Comparison of ENCODE assay signal across 8 cellular contexts in the genomic region with DNA sequence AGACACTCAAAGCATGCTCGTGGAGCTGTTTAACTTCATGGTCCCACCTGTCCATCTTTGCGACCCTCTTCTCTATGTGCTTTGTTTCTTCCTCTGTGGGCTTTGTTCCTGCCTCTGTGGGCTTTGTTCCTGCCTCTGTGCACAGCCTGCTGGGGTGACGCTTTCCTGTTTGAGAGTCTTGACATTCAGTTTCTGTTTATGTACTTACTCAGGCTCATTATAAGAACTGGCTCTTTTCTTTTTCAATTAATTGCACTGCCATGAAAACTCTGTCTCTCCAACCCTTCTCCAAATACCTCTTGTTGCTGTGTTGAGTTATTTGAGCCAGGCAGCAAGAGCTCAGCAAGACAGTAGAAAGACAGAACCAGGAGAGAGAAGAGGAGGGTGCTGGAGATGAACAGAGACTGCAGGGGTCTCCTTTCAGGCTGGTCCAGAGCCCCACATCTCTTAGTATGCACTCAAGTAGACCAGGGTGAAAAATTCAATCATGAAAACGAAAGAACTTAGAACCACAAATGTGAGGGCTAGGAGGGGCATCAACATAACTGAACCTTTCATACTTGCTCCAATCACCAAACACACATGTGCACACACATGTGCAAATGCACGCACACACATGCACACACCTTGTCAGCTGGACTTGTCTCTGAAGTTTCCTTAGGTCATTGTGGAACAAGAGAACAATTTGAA.
DNase-seq lines count a peak whose midpoint lies in the region; ATAC-seq and TF ChIP-seq lines count a peak whose summit lies in the region.

No MANE protein-coding gene starts in this region.

- no peak for TF ChIP-seq POLR2A in prostate gland (IDR thresholded peaks at IDR 0.05)

- H3K27ac ChIP-seq in prostate gland: peak overlapping the region; percentile 17 to 43

- TF ChIP-seq CTCF in choroid plexus epithelial cell (conservative IDR thresholded peaks at IDR 0.05; ENCODE audit: low read depth, low read length): no peak
- no peak for TF ChIP-seq CTCF in prostate gland (IDR thresholded peaks at IDR 0.05)
- TF ChIP-seq CTCF in Caco-2 (IDR thresholded peaks at IDR 0.05; ENCODE audit: insufficient read depth in 1 of 2, low read depth in 1 of 2, low read length in 1 of 2, severe bottlenecking in 1 of 2, unreplicated experiment in 1 of 2): no peak

- H3K4me1 Mint-ChIP-seq in Caco-2 (ENCODE audit: low read depth, unreplicated experiment): peaks cover 8% of the 10 kb centered on the region

- H3K27ac Mint-ChIP-seq in Caco-2 (ENCODE audit: unreplicated experiment): no peak overlapping the region

- WGBS in prostate gland: 77% methylated on average over 5 of the region's 5 CpGs

- DNase-seq in T-helper 9 cell (peak; percentile 22), choroid plexus epithelial cell (ENCODE audit: low read depth) (peak; percentile 20), prostate gland (ENCODE audit: low spot score) (no peak), Caco-2 (no peak), NCI-H2107 (lab: John Stamatoyannopoulos, UW) (no peak), AG20443 (ENCODE audit: low spot score) (no peak)

- intact Hi-C loops in prostate gland (cut with DNase I): loop anchor here (2.0 to 5.0 kb wide), 2 partner anchors 193 to 483 kb away; no protein-coding TSS in a partner anchor
- intact Hi-C loops in Caco-2 (cut with micrococcal nuclease; ENCODE audit: unreplicated experiment): loop anchor here (1.0 to 5.0 kb wide), 3 partner anchors 83 to 486 kb away; no protein-coding TSS in a partner anchor

- H3K4me3 ChIP-seq in choroid plexus epithelial cell (ENCODE audit: low read depth, low read length): no peak overlapping the region
- H3K4me3 ChIP-seq in prostate gland: no peak overlapping the region
- no peak overlapping the region for H3K4me3 ChIP-seq in Caco-2 (ENCODE audit: low read depth, low read length)

- H3K36me3 Mint-ChIP-seq in Caco-2 (ENCODE audit: insufficient read depth, unreplicated experiment): no peaks in the 10 kb centered on the region

- no TSS peak for BruUV-seq in Caco-2 (replicated peaks; lab: Mats Ljungman, UMichigan)

- H3K9me3 Mint-ChIP-seq in Caco-2 (ENCODE audit: unreplicated experiment): no peaks in the 10 kb centered on the region

- H3K4me3 Mint-ChIP-seq in Caco-2 (ENCODE audit: unreplicated experiment): no peak overlapping the region

- H3K27me3 ChIP-seq in prostate gland (replicated peaks; ENCODE audit: insufficient read depth) (no peaks in the 10 kb centered on the region), Caco-2 (replicated peaks; ENCODE audit: control insufficient read depth, insufficient read depth, low read length) (no peaks in the 10 kb centered on the region)

- CTCF ChIA-PET in Caco-2 (lab: Charles Lee): interaction anchor here (0.5 to 1.1 kb wide), 4 partner anchors 9 to 737 kb away, joined by 3 to 11 read pairs (median 3); no protein-coding TSS in a partner anchor

- POLR2A ChIA-PET in Caco-2 (lab: Charles Lee): no interaction called here

- H3K4me1 ChIP-seq in prostate gland (replicated peaks): no peaks in the 10 kb centered on the region
- no peaks in the 10 kb centered on the region for H3K4me1 ChIP-seq in Caco-2

- H3K36me3 ChIP-seq in prostate gland (no peaks in the 10 kb centered on the region), Caco-2 (ENCODE audit: control insufficient read depth, insufficient read depth, low read length) (no peaks in the 10 kb centered on the region)

- ATAC-seq in GM19025 (IDR thresholded peaks at IDR 0.05; ENCODE audit: low read depth, unreplicated experiment): peak; percentile 78
- ATAC-seq in HG02981 (IDR thresholded peaks at IDR 0.05; ENCODE audit: unreplicated experiment): peak; percentile 79

- peaks cover 8% of the 10 kb centered on the region for H3K27me3 Mint-ChIP-seq in Caco-2 (ENCODE audit: insufficient read depth, unreplicated experiment)

- H3K9me3 ChIP-seq in prostate gland (no peaks in the 10 kb centered on the region), Caco-2 (no peaks in the 10 kb centered on the region)

Comparison
In these comparisons a context has a peak if more than half of its experiments do, and no peak if none do; other contexts are left out.
1. DNase-seq: peak in T-helper 9 cell (single experiment) and choroid plexus epithelial cell (single experiment); none in prostate gland (single experiment), Caco-2 (0 of 2), NCI-H2107 (single experiment) and AG20443 (single experiment).